1 cellular context compared by ENCODE assay signal in the genomic region with DNA sequence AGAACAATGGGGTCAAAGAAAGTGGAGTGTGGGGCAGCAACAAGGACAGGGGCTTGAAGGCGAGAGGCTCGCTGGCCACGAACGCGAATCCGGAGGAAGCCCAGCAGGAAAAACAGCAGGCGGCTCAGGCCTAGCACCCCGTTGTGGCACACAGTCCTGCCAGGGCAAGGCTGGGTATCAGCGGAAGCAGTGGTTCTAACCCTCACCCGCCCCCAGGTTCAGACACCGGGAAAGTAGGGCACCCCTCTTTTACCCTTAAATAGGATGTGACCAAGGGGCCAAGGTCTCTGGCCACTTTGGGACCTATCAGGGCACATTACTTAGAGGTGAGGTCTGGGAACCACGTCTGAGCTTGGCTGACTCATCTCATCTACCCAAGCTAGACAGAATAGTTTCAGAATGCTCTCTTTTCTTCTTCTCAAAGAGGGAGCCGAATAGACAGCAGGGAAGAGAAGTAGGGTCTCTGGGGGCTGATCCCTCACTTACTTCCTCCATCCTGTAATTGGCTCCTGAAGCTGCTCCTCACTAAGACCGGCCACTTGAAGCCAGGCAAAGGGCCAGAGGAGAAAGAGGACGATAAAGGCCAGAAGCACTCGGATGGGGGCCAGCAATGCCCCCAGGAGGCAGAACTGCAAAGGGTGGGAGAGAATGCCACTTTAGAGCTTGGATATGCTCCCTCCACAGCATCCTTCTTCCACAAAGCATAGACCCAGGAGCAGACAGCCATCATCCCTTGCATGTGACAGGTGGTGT.
A peak's percentile ranks its signal among the peaks of the same experiment; 100 is the strongest.
TF ChIP-seq lines count a peak whose summit lies in the region.

No MANE protein-coding gene starts in this region.

TF ChIP-seq in H1, 55 proteins besides CTCF, POLR2A, EP300 and RAD21:
- TF ChIP-seq, protein P1, sequence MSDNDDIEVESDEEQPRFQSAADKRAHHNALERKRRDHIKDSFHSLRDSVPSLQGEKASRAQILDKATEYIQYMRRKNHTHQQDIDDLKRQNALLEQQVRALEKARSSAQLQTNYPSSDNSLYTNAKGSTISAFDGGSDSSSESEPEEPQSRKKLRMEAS (IDR thresholded peaks at IDR 0.05), result no peak
- TF ChIP-seq CBX8 (IDR thresholded peaks at IDR 0.05; ENCODE audit: borderline replicate concordance, low read depth, low read length) (no peak), CEBPB (IDR thresholded peaks at IDR 0.05; ENCODE audit: low read depth, low read length) (no peak), TBP (IDR thresholded peaks at IDR 0.05; ENCODE audit: low read depth, low read length) (no peak), ATF2 (IDR thresholded peaks at IDR 0.05; ENCODE audit: low read length) (no peak), TEAD4 (IDR thresholded peaks at IDR 0.05; ENCODE audit: low read depth, low read length) (no peak), SP2 (IDR thresholded peaks at IDR 0.05; ENCODE audit: low read length) (peak; percentile 10; the same call in 1 of the 2 replicates), TAF7 (optimal IDR thresholded peaks at IDR 0.05; ENCODE audit: borderline replicate concordance, low read depth, low read length) (no peak), E2F6 (IDR thresholded peaks at IDR 0.05) (no peak), GABPA (IDR thresholded peaks at IDR 0.05; ENCODE audit: borderline replicate concordance, insufficient read depth, low read length) (no peak), MAFK (IDR thresholded peaks at IDR 0.05; ENCODE audit: low read depth, low read length) (no peak), RFX5 (IDR thresholded peaks at IDR 0.05; ENCODE audit: borderline replicate concordance, low read depth, low read length) (no peak), SP1 (IDR thresholded peaks at IDR 0.05; ENCODE audit: low read depth, low read length) (0 out of 2 replicates have a peak, but pooled peaks have one; percentile 34)
TF ChIP-seq in H1: peak in this region for 2.
